In the genomic region with DNA sequence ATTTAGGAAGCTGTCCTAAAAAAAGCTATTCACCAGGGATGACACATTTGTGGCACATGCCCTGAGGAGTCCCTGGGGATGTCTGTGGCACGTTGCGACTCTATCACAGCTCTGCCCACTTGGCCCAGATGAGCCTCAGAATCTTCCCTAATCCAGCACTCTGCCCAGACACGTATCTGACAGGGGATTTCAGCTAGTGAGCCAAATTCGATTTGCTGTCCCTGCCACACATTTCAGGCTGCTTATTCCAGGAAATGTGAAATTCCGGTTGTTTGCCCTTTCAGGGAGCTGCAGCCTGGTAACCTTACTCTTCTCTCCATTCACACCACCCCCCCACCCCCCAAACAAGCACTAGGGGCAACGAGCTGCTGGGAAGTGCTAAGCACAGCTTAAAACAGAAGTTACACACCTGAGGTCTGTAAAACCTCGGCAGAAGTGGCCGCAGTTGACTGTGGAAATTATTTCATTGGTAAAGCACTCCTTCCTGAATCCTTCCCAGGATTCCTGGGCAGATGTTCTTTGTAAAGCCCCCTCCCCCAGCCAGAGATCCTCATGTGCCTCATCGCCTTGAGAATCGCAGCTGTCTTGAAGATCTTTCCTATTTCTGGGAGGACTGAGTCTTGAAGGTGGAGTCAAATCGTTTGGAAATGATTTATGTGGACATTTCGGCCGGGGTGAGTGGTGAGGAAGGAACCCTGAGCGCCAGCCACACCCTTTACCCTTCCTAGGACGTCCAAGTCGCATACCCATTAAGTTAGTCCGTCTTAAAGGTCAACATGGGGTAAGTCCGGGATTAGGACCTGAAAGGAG, we compare ENCODE assay signal across 9 cellular contexts.
DNase-seq lines count a peak whose midpoint lies in the region; ATAC-seq, FAIRE-seq and TF ChIP-seq lines count a peak whose summit lies in the region.
"Had no signal": no experiment of that assay in that cellular context is flagged by ENCODE, and none has a peak within 500 bp of the region (broad histone marks: within the 10 kb centered on the region; RNA-seq: fewer than 3 reads in every experiment).

No MANE protein-coding gene starts in this region.

- H2BK20ac ChIP-seq in IMR-90 (ENCODE audit: low read depth, low read length): no peak overlapping the region

- BruUV-seq in IMR-90 (replicated peaks; lab: Mats Ljungman, UMichigan): no TSS peak

- in situ Hi-C loops in IMR-90 (cut with MboI; ENCODE audit: low sequenced_read_pairs): no loop called here

- peak overlapping the region in 10 of 11 experiments; percentile 46 to 72 (median 62); a peak in 19 of 22 replicates for H3K27ac ChIP-seq in BLaER1 treated with 17β-estradiol and CSF1 and Interleukin-3, amounts not matched to agents 10 nM and 100 nM
- H3K27ac ChIP-seq in IMR-90 (ENCODE audit: insufficient read depth, low read length) (no peak overlapping the region), coronary artery (peak overlapping the region; percentile 92 to 95)
- no peak overlapping the region for H3K27ac ChIP-seq in naive thymus-derived CD4-positive, alpha-beta T cell (ENCODE audit: low read depth, low read length)

- no peak for FAIRE-seq in GM19239 (lab: Jason Lieb, UNC)

- H3K4me2 ChIP-seq in BLaER1 treated with 17β-estradiol and CSF1 and Interleukin-3, amounts not matched to agents 10 nM and 100 nM: peak overlapping the region; percentile 62 to 83 (median 78)
- H3K4me2 ChIP-seq in IMR-90 (ENCODE audit: low read depth, low read length): no peak overlapping the region

- no peak overlapping the region for H3K56ac ChIP-seq in IMR-90 (ENCODE audit: extremely low read depth, insufficient read depth, low read length)

- H2BK120ac ChIP-seq in IMR-90 (ENCODE audit: low read depth, low read length): no peak overlapping the region

- peaks cover 0 to 2% (median 0%) of the 10 kb centered on the region in 7 donors for H3K4me1 Mint-ChIP-seq in naive thymus-derived CD4-positive, alpha-beta T cell
- no peaks in the 10 kb centered on the region for H3K4me1 Mint-ChIP-seq in stimulated activated naive CD8-positive, alpha-beta T cell treated with anti-CD3 and anti-CD28 coated beads, Interleukin-15, amount 100 ng/mL, for 72 hours
- no peaks in the 10 kb centered on the region for H3K4me1 Mint-ChIP-seq in T-helper 2 cell treated with Interferon-gamma antibody and Interleukin-4, amounts not matched to agents 5 μg/mL and 100 μg/mL, for 36 hours (ENCODE audit: low read depth)

- H4K8ac ChIP-seq in IMR-90 (ENCODE audit: low read depth in 2 of 2, low read length in 2 of 2): no peak overlapping the region

- TF ChIP-seq CTCF in IMR-90 (conservative IDR thresholded peaks at IDR 0.05; ENCODE audit: low read depth, low read length) (no peak), coronary artery (IDR thresholded peaks at IDR 0.05) (no peak)

- H3K4me3 ChIP-seq in BLaER1 treated with 17β-estradiol and CSF1 and Interleukin-3, amounts not matched to agents 10 nM and 100 nM: no peak overlapping the region; a peak in 1 of 20 replicates
- no peak overlapping the region for H3K4me3 ChIP-seq in IMR-90 (ENCODE audit: insufficient read depth, low read depth, low read length)
- peak overlapping the region; percentile 57 for H3K4me3 ChIP-seq in coronary artery
- no peak overlapping the region for H3K4me3 ChIP-seq in naive thymus-derived CD4-positive, alpha-beta T cell (ENCODE audit: low read length)

- dilution Hi-C loops in IMR-90 (cut with HindIII; ENCODE audit: low sequenced_read_pairs, unreplicated experiment): no loop called here

- H4K91ac ChIP-seq in IMR-90 (ENCODE audit: insufficient read depth, low read depth, low read length): no peak overlapping the region

- H3K79me1 ChIP-seq in IMR-90 (ENCODE audit: low read depth in 1 of 2, low read length in 2 of 2): no peaks in the 10 kb centered on the region

- peaks cover 25 to 33% (median 29%) of the 10 kb centered on the region in 10 experiments for H3K4me1 ChIP-seq in BLaER1 treated with 17β-estradiol and CSF1 and Interleukin-3, amounts not matched to agents 10 nM and 100 nM
- H3K4me1 ChIP-seq in IMR-90 (ENCODE audit: control insufficient read depth, insufficient read depth, low read length): peaks cover 4% of the 10 kb centered on the region
- H3K4me1 ChIP-seq in naive thymus-derived CD4-positive, alpha-beta T cell (ENCODE audit: control insufficient read depth in 2 of 2, insufficient read depth in 2 of 2, low read length in 2 of 2): no peaks in the 10 kb centered on the region

- no peak overlapping the region for H2BK15ac ChIP-seq in IMR-90 (ENCODE audit: low read depth, low read length)

- no peak overlapping the region for H3K18ac ChIP-seq in IMR-90 (ENCODE audit: low read depth, low read length)

- H3K9me3 ChIP-seq in BLaER1 treated with 17β-estradiol and CSF1 and Interleukin-3, amounts not matched to agents 10 nM and 100 nM (replicated peaks in 1 of 11): peaks cover 0 to 11% (median 0%) of the 10 kb centered on the region in 11 experiments; a peak in 2 of 22 replicates
- H3K9me3 ChIP-seq in IMR-90 (ENCODE audit: control insufficient read depth, insufficient read depth, low read length): no peaks in the 10 kb centered on the region
- H3K9me3 ChIP-seq in naive thymus-derived CD4-positive, alpha-beta T cell (ENCODE audit: control insufficient read depth in 2 of 3, low read length in 3 of 3): no peaks in the 10 kb centered on the region

- DNase-seq in IMR-90 (no peak), coronary artery (ENCODE audit: low spot score) (no peak), UCSD-AML1 (lab: John Stamatoyannopoulos, UW; ENCODE audit: unreplicated experiment) (no peak), GM19239 (ENCODE audit: insufficient read length, low spot score) (no peak)
- no peak for DNase-seq in naive thymus-derived CD4-positive, alpha-beta T cell
- no peak for DNase-seq in stimulated activated naive CD8-positive, alpha-beta T cell treated with anti-CD3 and anti-CD28 coated beads, Interleukin-15, amount 100 ng/mL, for 72 hours
- no peak for DNase-seq in T-helper 2 cell treated with Interferon-gamma antibody and Interleukin-4, amounts not matched to agents 5 μg/mL and 100 μg/mL, for 36 hours (ENCODE audit: low spot score)
- DNase-seq: SIG-M5 had no signal

- H4K5ac ChIP-seq in IMR-90 (ENCODE audit: low read depth, low read length): no peak overlapping the region

- no peak overlapping the region for H3K4me3 Mint-ChIP-seq in naive thymus-derived CD4-positive, alpha-beta T cell
- no peak overlapping the region for H3K4me3 Mint-ChIP-seq in stimulated activated naive CD8-positive, alpha-beta T cell treated with anti-CD3 and anti-CD28 coated beads, Interleukin-15, amount 100 ng/mL, for 72 hours
- no peak overlapping the region for H3K4me3 Mint-ChIP-seq in T-helper 2 cell treated with Interferon-gamma antibody and Interleukin-4, amounts not matched to agents 5 μg/mL and 100 μg/mL, for 36 hours

- no peak for ATAC-seq in IMR-90 (ENCODE audit: low read depth)
- ATAC-seq in naive thymus-derived CD4-positive, alpha-beta T cell: peak; percentile 75
- no peak for ATAC-seq in stimulated activated naive CD8-positive, alpha-beta T cell treated with anti-CD3 and anti-CD28 coated beads, Interleukin-15, amount 100 ng/mL, for 72 hours

- H3K27me3 Mint-ChIP-seq in naive thymus-derived CD4-positive, alpha-beta T cell: peaks cover 0 to 19% (median 5%) of the 10 kb centered on the region in 5 donors
- H3K27me3 Mint-ChIP-seq in stimulated activated naive CD8-positive, alpha-beta T cell treated with anti-CD3 and anti-CD28 coated beads, Interleukin-15, amount 100 ng/mL, for 72 hours: peaks cover 18% of the 10 kb centered on the region
- peaks cover 10% of the 10 kb centered on the region for H3K27me3 Mint-ChIP-seq in T-helper 2 cell treated with Interferon-gamma antibody and Interleukin-4, amounts not matched to agents 5 μg/mL and 100 μg/mL, for 36 hours (ENCODE audit: low read depth)

- H2AFZ ChIP-seq in IMR-90 (replicated peaks; ENCODE audit: low read length, poor library complexity): peak overlapping the region; percentile 47

- no peak for TF ChIP-seq RAD21 in IMR-90 (IDR thresholded peaks at IDR 0.05; ENCODE audit: low read length)

- H3K23ac ChIP-seq in IMR-90 (ENCODE audit: low read depth, low read length): no peak overlapping the region

- H3K9me1 ChIP-seq in IMR-90 (ENCODE audit: insufficient read depth, low read length): no peaks in the 10 kb centered on the region

- no peak overlapping the region for H2BK5ac ChIP-seq in IMR-90 (ENCODE audit: low read depth, low read length, poor library complexity, severe bottlenecking)

- no peak overlapping the region for H2AK9ac ChIP-seq in IMR-90 (replicated peaks; ENCODE audit: low read depth, low read length, poor library complexity)

- TF ChIP-seq POLR2A in IMR-90 (IDR thresholded peaks at IDR 0.05; ENCODE audit: low read depth, low read length): no peak

- H3K27me3 ChIP-seq in BLaER1 treated with 17β-estradiol and CSF1 and Interleukin-3, amounts not matched to agents 10 nM and 100 nM: no peaks in the 10 kb centered on the region
- peaks cover 23% of the 10 kb centered on the region for H3K27me3 ChIP-seq in IMR-90 (ENCODE audit: control insufficient read depth, insufficient read depth, low read length)
- no peaks in the 10 kb centered on the region for H3K27me3 ChIP-seq in naive thymus-derived CD4-positive, alpha-beta T cell (ENCODE audit: control insufficient read depth in 2 of 2, insufficient read depth in 2 of 2, low read length in 2 of 2)

- peak overlapping the region in 10 of 11 experiments; percentile 15 to 66 (median 36); a peak in 16 of 22 replicates for H3K9ac ChIP-seq in BLaER1 treated with 17β-estradiol and CSF1 and Interleukin-3, amounts not matched to agents 10 nM and 100 nM
- no peak overlapping the region for H3K9ac ChIP-seq in IMR-90 (ENCODE audit: low read depth, low read length)

- no peaks in the 10 kb centered on the region for H3K36me3 ChIP-seq in BLaER1 treated with 17β-estradiol and CSF1 and Interleukin-3, amounts not matched to agents 10 nM and 100 nM
- H3K36me3 ChIP-seq in IMR-90 (ENCODE audit: control insufficient read depth, insufficient read depth, low read length): no peaks in the 10 kb centered on the region
- H3K36me3 ChIP-seq in naive thymus-derived CD4-positive, alpha-beta T cell (ENCODE audit: control insufficient read depth in 2 of 3, insufficient read depth in 3 of 3, low read length in 3 of 3): no peaks in the 10 kb centered on the region

- intact Hi-C loops in IMR-90 (cut with micrococcal nuclease): no loop called here
- intact Hi-C loops in naive thymus-derived CD4-positive, alpha-beta T cell (cut with micrococcal nuclease): no loop called here

- H3K4ac ChIP-seq in IMR-90 (ENCODE audit: low read depth, low read length): no peak overlapping the region

- no peak overlapping the region for H3K27ac Mint-ChIP-seq in naive thymus-derived CD4-positive, alpha-beta T cell
- no peak overlapping the region for H3K27ac Mint-ChIP-seq in stimulated activated naive CD8-positive, alpha-beta T cell treated with anti-CD3 and anti-CD28 coated beads, Interleukin-15, amount 100 ng/mL, for 72 hours
- no peak overlapping the region for H3K27ac Mint-ChIP-seq in T-helper 2 cell treated with Interferon-gamma antibody and Interleukin-4, amounts not matched to agents 5 μg/mL and 100 μg/mL, for 36 hours

- POLR2A ChIA-PET in IMR-90 (lab: Charles Lee; ENCODE audit: unreplicated experiment): no interaction called here
- POLR2A ChIA-PET in naive thymus-derived CD4-positive, alpha-beta T cell (lab: Charles Lee): interaction anchor here (0.8 kb wide), 1 partner anchor 16 kb away, joined by 3 read pairs; no protein-coding TSS in a partner anchor

- WGBS in IMR-90 (ENCODE audit: extremely low coverage in 2 of 2, insufficient read length in 1 of 2), 2 experiments: 31% methylated on average over 5 of the region's 18 CpGs; no CpG with 5 or more reads in 1 of the 2 experiments

- CTCF ChIA-PET in IMR-90 (lab: Yijun Ruan, JAX): interaction anchor here (0.9 kb wide), 1 partner anchor 12 kb away, joined by 4 read pairs; no protein-coding TSS in a partner anchor
- CTCF ChIA-PET in naive thymus-derived CD4-positive, alpha-beta T cell (lab: Charles Lee): interaction anchor here (1.5 kb wide), 1 partner anchor 12 kb away, joined by 7 read pairs; no protein-coding TSS in a partner anchor

- peaks cover 0 to 1% (median 0%) of the 10 kb centered on the region in 11 donors for H3K9me3 Mint-ChIP-seq in naive thymus-derived CD4-positive, alpha-beta T cell
- no peaks in the 10 kb centered on the region for H3K9me3 Mint-ChIP-seq in stimulated activated naive CD8-positive, alpha-beta T cell treated with anti-CD3 and anti-CD28 coated beads, Interleukin-15, amount 100 ng/mL, for 72 hours
- H3K9me3 Mint-ChIP-seq in T-helper 2 cell treated with Interferon-gamma antibody and Interleukin-4, amounts not matched to agents 5 μg/mL and 100 μg/mL, for 36 hours: no peaks in the 10 kb centered on the region

- no peaks in the 10 kb centered on the region for H4K20me1 ChIP-seq in BLaER1 treated with 17β-estradiol and CSF1 and Interleukin-3, amounts not matched to agents 10 nM and 100 nM
- no peaks in the 10 kb centered on the region for H4K20me1 ChIP-seq in IMR-90 (ENCODE audit: insufficient read depth, low read length)

- H2AK5ac ChIP-seq in IMR-90 (ENCODE audit: low read depth, low read length): no peak overlapping the region

- no peak overlapping the region for H3K14ac ChIP-seq in IMR-90 (replicated peaks; ENCODE audit: low read depth, low read length)

- no peaks in the 10 kb centered on the region for H3K36me3 Mint-ChIP-seq in naive thymus-derived CD4-positive, alpha-beta T cell
- H3K36me3 Mint-ChIP-seq in T-helper 2 cell treated with Interferon-gamma antibody and Interleukin-4, amounts not matched to agents 5 μg/mL and 100 μg/mL, for 36 hours (ENCODE audit: low read depth): no peaks in the 10 kb centered on the region

Comparison
In these comparisons a context has a peak if more than half of its experiments do, and no peak if none do; other contexts are left out.
1. H3K27ac ChIP-seq: peak in BLaER1 treated with 17β-estradiol and CSF1 and Interleukin-3, amounts not matched to agents 10 nM and 100 nM (10 of 11) and coronary artery (2 of 2); none in IMR-90 (single experiment) and naive thymus-derived CD4-positive, alpha-beta T cell (single experiment).